Comparison of ENCODE assay signal across 1 cellular context in the genomic region with DNA sequence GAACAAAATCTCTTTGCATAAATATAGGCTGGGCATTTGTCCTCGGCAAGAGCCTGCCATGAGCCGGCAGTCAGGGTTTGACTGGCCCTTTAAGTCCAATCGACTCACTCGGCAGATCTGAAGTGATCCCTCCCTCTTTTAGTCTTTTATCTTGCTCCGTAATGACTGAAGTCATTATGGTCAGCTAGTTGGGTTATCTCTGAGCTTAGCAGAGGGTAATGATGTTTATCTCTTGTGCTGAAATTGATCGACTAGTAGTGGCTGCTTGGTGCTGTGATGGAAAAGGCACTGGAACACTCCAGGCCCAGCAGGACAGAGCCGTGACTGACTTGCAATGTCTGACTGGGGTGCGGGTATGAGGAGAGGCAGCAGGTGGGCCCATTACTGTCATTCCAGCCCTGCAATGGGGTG.
A peak's percentile ranks its signal among the peaks of the same experiment; 100 is the strongest.
TF ChIP-seq lines count a peak whose summit lies in the region.

No MANE protein-coding gene starts in this region.

TF ChIP-seq in HepG2, 621 proteins besides CTCF, POLR2A, EP300 and RAD21 (continued from another document):
- TF ChIP-seq ZNF687 (CRISPR knock-in tag; IDR thresholded peaks at IDR 0.05) (peak; percentile 54), ONECUT2 (CRISPR knock-in tag; IDR thresholded peaks at IDR 0.05) (no peak), ATF7 (IDR thresholded peaks at IDR 0.05) (no peak), ATF7 (CRISPR knock-in tag; IDR thresholded peaks at IDR 0.05) (no peak), ZNF644 (CRISPR knock-in tag; IDR thresholded peaks at IDR 0.05; ENCODE audit: low read depth) (peak; percentile 70; the same call in 1 of the 2 replicates), ZNF615 (CRISPR knock-in tag; IDR thresholded peaks at IDR 0.05; ENCODE audit: borderline replicate concordance) (no peak), SRSF9 (IDR thresholded peaks at IDR 0.05; ENCODE audit: borderline replicate concordance, insufficient read depth, low read depth, low read length, poor library complexity, severe bottlenecking) (no peak), U2AF1 (optimal IDR thresholded peaks at IDR 0.05; ENCODE audit: low read depth, low read length) (no peak), TCF7 (IDR thresholded peaks at IDR 0.05; ENCODE audit: low read depth) (peak; percentile 68; the same call in 1 of the 2 replicates), ZNF256 (CRISPR knock-in tag; conservative IDR thresholded peaks at IDR 0.05) (no peak), SALL1 (CRISPR knock-in tag; IDR thresholded peaks at IDR 0.05) (peak; percentile 45), ZNF513 (CRISPR knock-in tag; conservative IDR thresholded peaks at IDR 0.05) (no peak)
- TF ChIP-seq, protein P1, sequence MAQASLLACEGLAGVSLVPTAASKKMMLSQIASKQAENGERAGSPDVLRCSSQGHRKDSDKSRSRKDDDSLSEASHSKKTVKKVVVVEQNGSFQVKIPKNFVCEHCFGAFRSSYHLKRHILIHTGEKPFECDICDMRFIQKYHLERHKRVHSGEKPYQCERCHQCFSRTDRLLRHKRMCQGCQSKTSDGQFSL (CRISPR knock-in tag; IDR thresholded peaks at IDR 0.05) = no peak
